In genomic region chr2:102667072-102667471, GRCh38 we compare ENCODE assay signal across 17 cellular contexts. TPM values are rescaled to one million over a fixed set of nuclear protein-coding genes. Genes with fewer than 3 reads are reported as not detected.
"Had no signal": no experiment of that assay in that cellular context is flagged by ENCODE, and none has a peak within 500 bp of the region (broad histone marks: within the 10 kb centered on the region; RNA-seq: fewer than 3 reads in every experiment).

No MANE protein-coding gene starts in this region.

- H3K4me3 Mint-ChIP-seq: activated CD4-positive, alpha-beta T cell treated with anti-CD3 and anti-CD28 coated beads, Interleukin-2, amount 10 ng/mL, durations not matched to agents 24 days and 14 days; activated naive CD4-positive, alpha-beta T cell treated with anti-CD3 and anti-CD28 coated beads, Interleukin-2, amount 10 ng/mL, durations not matched to agents 7 days and 5 days; memory B cell; natural killer cell treated with Interleukin-12 subunit alpha and Interleukin-12 subunit beta and Interleukin-15 and Interleukin-18, amount 100 ng/mL, for 72 hours; WTC11 had no signal

- H3K36me3 Mint-ChIP-seq: activated naive CD4-positive, alpha-beta T cell treated with anti-CD3 and anti-CD28 coated beads, Interleukin-2, amount 10 ng/mL, durations not matched to agents 7 days and 5 days; memory B cell; natural killer cell treated with Interleukin-12 subunit alpha and Interleukin-12 subunit beta and Interleukin-15 and Interleukin-18, amount 100 ng/mL, for 72 hours; WTC11 had no signal

- H3K9me3 Mint-ChIP-seq: activated CD4-positive, alpha-beta T cell treated with anti-CD3 and anti-CD28 coated beads, Interleukin-2, amount 10 ng/mL, durations not matched to agents 24 days and 14 days; activated T-helper 2 cell treated with anti-CD3 and anti-CD28 coated beads, Interferon-gamma antibody, Interleukin-2, Interleukin-4, amounts not matched to agents 10 μg/mL and 5 μg/mL and 100 μg/mL, durations not matched to agents 14 hours and 24 hours and 36 hours; memory B cell; natural killer cell treated with Interleukin-12 subunit alpha and Interleukin-12 subunit beta and Interleukin-15 and Interleukin-18, amount 100 ng/mL, for 72 hours had no signal

- ATAC-seq: left colon; natural killer cell treated with Interleukin-12 subunit alpha and Interleukin-12 subunit beta and Interleukin-15 and Interleukin-18, amount 100 ng/mL, for 72 hours; sciatic nerve; WTC11 had no signal

- H3K27me3 Mint-ChIP-seq: activated CD4-positive, alpha-beta T cell treated with anti-CD3 and anti-CD28 coated beads, Interleukin-2, amount 10 ng/mL, durations not matched to agents 24 days and 14 days; activated naive CD4-positive, alpha-beta T cell treated with anti-CD3 and anti-CD28 coated beads, Interleukin-2, amount 10 ng/mL, durations not matched to agents 7 days and 5 days had no signal

- DNase-seq: activated CD4-positive, alpha-beta T cell treated with anti-CD3 and anti-CD28 coated beads, Interleukin-2, amount 10 ng/mL, durations not matched to agents 24 days and 14 days; activated CD8-positive, alpha-beta memory T cell treated with anti-CD3 and anti-CD28 coated beads for 24 hours; activated naive CD4-positive, alpha-beta T cell treated with anti-CD3 and anti-CD28 coated beads, Interleukin-2, amount 10 ng/mL, durations not matched to agents 7 days and 5 days; cerebellar nuclear complex; dermis blood vessel endothelial cell; left colon; nucleus accumbens; stimulated activated CD4-positive, alpha-beta T cell treated with anti-CD3 and anti-CD28 coated beads, Interleukin-2, amount 100 ng/mL, for 24 hours; stimulated activated naive CD4-positive, alpha-beta T cell; substantia nigra; trophoblast cell had no signal

- H3K27ac Mint-ChIP-seq: activated CD4-positive, alpha-beta T cell treated with anti-CD3 and anti-CD28 coated beads, Interleukin-2, amount 10 ng/mL, durations not matched to agents 24 days and 14 days; activated naive CD4-positive, alpha-beta T cell treated with anti-CD3 and anti-CD28 coated beads, Interleukin-2, amount 10 ng/mL, durations not matched to agents 7 days and 5 days; activated T-helper 2 cell treated with anti-CD3 and anti-CD28 coated beads, Interferon-gamma antibody, Interleukin-2, Interleukin-4, amounts not matched to agents 10 μg/mL and 5 μg/mL and 100 μg/mL, durations not matched to agents 14 hours and 24 hours and 36 hours; memory B cell; natural killer cell treated with Interleukin-12 subunit alpha and Interleukin-12 subunit beta and Interleukin-15 and Interleukin-18, amount 100 ng/mL, for 72 hours; WTC11 had no signal

RNA-seq across cellular contexts. Expression of gene SLC9A2, which starts 47.7 kb away (rescaled TPM):
- total RNA-seq: activated CD4-positive, alpha-beta T cell treated with anti-CD3 and anti-CD28 coated beads, Interleukin-2, amount 10 ng/mL, durations not matched to agents 24 days and 14 days; activated T-helper 2 cell treated with anti-CD3 and anti-CD28 coated beads, Interferon-gamma antibody, Interleukin-2, Interleukin-4, amounts not matched to agents 10 μg/mL and 5 μg/mL and 100 μg/mL, durations not matched to agents 14 hours and 24 hours and 36 hours; dermis blood vessel endothelial cell; natural killer cell treated with Interleukin-12 subunit alpha and Interleukin-12 subunit beta and Interleukin-15 and Interleukin-18, amount 100 ng/mL, for 72 hours; posterior vena cava; sciatic nerve had no signal
